ENCODE assay signal across 11 cellular contexts in genomic region chr2:241736111-241736510, GRCh38. TPM values are rescaled to one million over a fixed set of nuclear protein-coding genes. Genes with fewer than 3 reads are reported as not detected.
DNase-seq lines count a peak whose midpoint lies in the region; ATAC-seq and TF ChIP-seq lines count a peak whose summit lies in the region.
"Had no signal": no experiment of that assay in that cellular context is flagged by ENCODE, and none has a peak within 500 bp of the region (broad histone marks: within the 10 kb centered on the region; RNA-seq: fewer than 3 reads in every experiment).

No MANE protein-coding gene starts in this region.

- H3K27me3 ChIP-seq in Panc1 (ENCODE audit: control insufficient read depth, insufficient read depth, low read length) (no peaks in the 10 kb centered on the region), tibial nerve (no peaks in the 10 kb centered on the region)

- intact Hi-C loops in Panc1 (cut with micrococcal nuclease; ENCODE audit: unreplicated experiment): loop anchor here (10.0 kb wide), 1 partner anchor 139 kb away; no protein-coding TSS in a partner anchor

- DNase-seq in activated CD8-positive, alpha-beta memory T cell treated with anti-CD3 and anti-CD28 coated beads, Interleukin-2, amount 10 ng/mL, durations not matched to agents 7 days and 5 days: no peak
- no peak for DNase-seq in activated CD8-positive, alpha-beta memory T cell treated with anti-CD3 and anti-CD28 coated beads, Interleukin-2, amount 50 U/mL, for 4 hours
- DNase-seq in Panc1 (ENCODE audit: low read depth, low spot score) (no peak), endothelial cell (ENCODE audit: low spot score) (no peak), tibial nerve (ENCODE audit: low spot score in 2 of 2) (no peak)
- DNase-seq in stimulated activated effector memory CD8-positive, alpha-beta T cell treated with anti-CD3 and anti-CD28 coated beads, Interleukin-12 subunit alpha, Interleukin-12 subunit beta, amount 100 ng/mL, for 72 hours (ENCODE audit: low spot score in 2 of 2): no peak

- no peaks in the 10 kb centered on the region for H3K27me3 Mint-ChIP-seq in activated CD8-positive, alpha-beta memory T cell treated with anti-CD3 and anti-CD28 coated beads, Interleukin-2, amount 10 ng/mL, durations not matched to agents 7 days and 5 days
- peaks cover 12% of the 10 kb centered on the region for H3K27me3 Mint-ChIP-seq in endothelial cell (ENCODE audit: unreplicated experiment)

- WGBS in tibial nerve, 2 donors: 84 to 93% methylated on average over 3 of the region's 3 CpGs

- H3K9me3 Mint-ChIP-seq in activated CD8-positive, alpha-beta memory T cell treated with anti-CD3 and anti-CD28 coated beads, Interleukin-2, amount 10 ng/mL, durations not matched to agents 7 days and 5 days (ENCODE audit: low read depth): no peaks in the 10 kb centered on the region
- no peaks in the 10 kb centered on the region for H3K9me3 Mint-ChIP-seq in endothelial cell (ENCODE audit: unreplicated experiment)
- H3K9me3 Mint-ChIP-seq in stimulated activated effector memory CD8-positive, alpha-beta T cell treated with anti-CD3 and anti-CD28 coated beads, Interleukin-12 subunit alpha, Interleukin-12 subunit beta, amount 100 ng/mL, for 72 hours: no peaks in the 10 kb centered on the region

- peak overlapping the region; percentile 50 for H3K4me3 Mint-ChIP-seq in activated CD8-positive, alpha-beta memory T cell treated with anti-CD3 and anti-CD28 coated beads, Interleukin-2, amount 10 ng/mL, durations not matched to agents 7 days and 5 days
- peak overlapping the region; percentile 85 for H3K4me3 Mint-ChIP-seq in endothelial cell (ENCODE audit: unreplicated experiment)
- peak overlapping the region; percentile 73 for H3K4me3 Mint-ChIP-seq in stimulated activated effector memory CD8-positive, alpha-beta T cell treated with anti-CD3 and anti-CD28 coated beads, Interleukin-12 subunit alpha, Interleukin-12 subunit beta, amount 100 ng/mL, for 72 hours

- TF ChIP-seq CTCF in Panc1 (IDR thresholded peaks at IDR 0.05): no peak
- no peak for TF ChIP-seq CTCF in endothelial cell (IDR thresholded peaks at IDR 0.05; ENCODE audit: unreplicated experiment)
- TF ChIP-seq CTCF in tibial nerve (IDR thresholded peaks at IDR 0.05): no peak

- no peak for TF ChIP-seq POLR2A in tibial nerve (IDR thresholded peaks at IDR 0.05)

- TF ChIP-seq EP300 in tibial nerve (IDR thresholded peaks at IDR 0.05): no peak

- TSS peak; percentile 57 for BruUV-seq in Panc1 (replicated peaks; lab: Mats Ljungman, UMichigan)

- no peaks in the 10 kb centered on the region for H3K36me3 ChIP-seq in Panc1 (ENCODE audit: control insufficient read depth, insufficient read depth, low read length)
- H3K36me3 ChIP-seq in tibial nerve: peaks cover 0 to 29% (median 0%) of the 10 kb centered on the region in 3 donors

- in situ Hi-C loops in Panc1 (cut with HindIII; ENCODE audit: low pct_unique_long_range_greater_than_20kb, low sequenced_read_pairs): no loop called here

- peaks cover 50% of the 10 kb centered on the region for H3K4me1 Mint-ChIP-seq in activated CD8-positive, alpha-beta memory T cell treated with anti-CD3 and anti-CD28 coated beads, Interleukin-2, amount 10 ng/mL, durations not matched to agents 7 days and 5 days
- H3K4me1 Mint-ChIP-seq in endothelial cell (ENCODE audit: unreplicated experiment): peaks cover 4% of the 10 kb centered on the region
- H3K4me1 Mint-ChIP-seq in stimulated activated effector memory CD8-positive, alpha-beta T cell treated with anti-CD3 and anti-CD28 coated beads, Interleukin-12 subunit alpha, Interleukin-12 subunit beta, amount 100 ng/mL, for 72 hours: peaks cover 59% of the 10 kb centered on the region

- H3K27ac ChIP-seq in Panc1 (ENCODE audit: low read length) (no peak overlapping the region; the same call in 1 of the 2 replicates), tibial nerve (no peak overlapping the region)

- peaks cover 2% of the 10 kb centered on the region for H3K36me3 Mint-ChIP-seq in activated CD8-positive, alpha-beta memory T cell treated with anti-CD3 and anti-CD28 coated beads, Interleukin-2, amount 10 ng/mL, durations not matched to agents 7 days and 5 days
- H3K36me3 Mint-ChIP-seq in endothelial cell (ENCODE audit: low read depth, unreplicated experiment): peaks cover 4% of the 10 kb centered on the region
- H3K36me3 Mint-ChIP-seq in stimulated activated effector memory CD8-positive, alpha-beta T cell treated with anti-CD3 and anti-CD28 coated beads, Interleukin-12 subunit alpha, Interleukin-12 subunit beta, amount 100 ng/mL, for 72 hours: peaks cover 17% of the 10 kb centered on the region

- H3K27ac Mint-ChIP-seq in activated CD8-positive, alpha-beta memory T cell treated with anti-CD3 and anti-CD28 coated beads, Interleukin-2, amount 10 ng/mL, durations not matched to agents 7 days and 5 days: peak overlapping the region; percentile 39
- peak overlapping the region; percentile 41 for H3K27ac Mint-ChIP-seq in endothelial cell (ENCODE audit: unreplicated experiment)
- no peak overlapping the region for H3K27ac Mint-ChIP-seq in stimulated activated effector memory CD8-positive, alpha-beta T cell treated with anti-CD3 and anti-CD28 coated beads, Interleukin-12 subunit alpha, Interleukin-12 subunit beta, amount 100 ng/mL, for 72 hours

- POLR2A ChIA-PET in Panc1 (lab: Charles Lee): no interaction called here

- no peak for ATAC-seq in activated CD8-positive, alpha-beta memory T cell treated with anti-CD3 and anti-CD28 coated beads, Interleukin-2, amount 10 ng/mL, durations not matched to agents 7 days and 5 days
- ATAC-seq in Panc1 (no peak), HG02759 (IDR thresholded peaks at IDR 0.05; ENCODE audit: unreplicated experiment) (no peak), GM18909 (IDR thresholded peaks at IDR 0.05; ENCODE audit: poor library complexity, unreplicated experiment) (no peak)
- ATAC-seq in stimulated activated effector memory CD8-positive, alpha-beta T cell treated with anti-CD3 and anti-CD28 coated beads, Interleukin-12 subunit alpha, Interleukin-12 subunit beta, amount 100 ng/mL, for 72 hours: no peak

- H3K4me3 ChIP-seq in Panc1 (ENCODE audit: low read depth in 2 of 2, low read length in 2 of 2) (peak overlapping the region in 1 of 2 experiments; percentile 75; a peak in 1 of 4 replicates), tibial nerve (peak overlapping the region in 1 of 4 donors; percentile 98)

- H3K9me3 ChIP-seq in Panc1 (ENCODE audit: control insufficient read depth, insufficient read depth, low read depth, low read length): no peaks in the 10 kb centered on the region
- H3K9me3 ChIP-seq in tibial nerve: no peaks in the 10 kb centered on the region

- CTCF ChIA-PET in activated CD8-positive, alpha-beta memory T cell treated with anti-CD3 and anti-CD28 coated beads, Interleukin-2, amount 10 ng/mL, durations not matched to agents 7 days and 5 days (lab: Charles Lee): interaction anchor here (0.6 to 5.6 kb wide), 4 partner anchors 33 to 144 kb away, joined by 3 to 45 read pairs (median 4); partner anchors contain the start of gene ING5
- CTCF ChIA-PET in Panc1 (lab: Charles Lee): no interaction called here

- H3K4me1 ChIP-seq in Panc1 (ENCODE audit: control insufficient read depth, insufficient read depth, low read length): peaks cover 4% of the 10 kb centered on the region; the same call in 1 of the 2 replicates
- peaks cover 0 to 31% (median 7%) of the 10 kb centered on the region in 4 donors for H3K4me1 ChIP-seq in tibial nerve

RNA-seq across cellular contexts. Expression of gene D2HGDH, which starts 1.7 kb away (rescaled TPM):
- 10 to 100 TPM; 21.6 to 26.2 TPM for total RNA-seq in activated CD8-positive, alpha-beta memory T cell treated with anti-CD3 and anti-CD28 coated beads, Interleukin-2, amount 10 ng/mL, durations not matched to agents 7 days and 5 days
- total RNA-seq in Panc1 (2021; ENCODE audit: unreplicated experiment) (53.0 TPM), endothelial cell (ENCODE audit: unreplicated experiment) (11.4 TPM), tibial nerve (10 to 100 TPM; 24.7 to 58.8 (median 43.9) TPM)
- 71.6 TPM for polyA plus RNA-seq in Panc1 (2012; ENCODE audit: insufficient read length)

RNA-seq across cellular contexts. Expression of gene ING5, which starts 34.3 kb away (rescaled TPM):
- 10 to 100 TPM; 26.3 to 28.0 TPM for total RNA-seq in activated CD8-positive, alpha-beta memory T cell treated with anti-CD3 and anti-CD28 coated beads, Interleukin-2, amount 10 ng/mL, durations not matched to agents 7 days and 5 days
- 39.8 TPM for total RNA-seq in Panc1 (2021; ENCODE audit: unreplicated experiment)
- polyA plus RNA-seq in Panc1 (2012; ENCODE audit: insufficient read length): 22.8 TPM
- total RNA-seq in endothelial cell (ENCODE audit: unreplicated experiment): 19.9 TPM
- total RNA-seq in tibial nerve: 10 to 100 TPM; 33.4 to 73.3 (median 56.2) TPM

RNA-seq across cellular contexts. Expression of gene GAL3ST2, which starts 40.5 kb away (rescaled TPM):
- total RNA-seq in activated CD8-positive, alpha-beta memory T cell treated with anti-CD3 and anti-CD28 coated beads, Interleukin-2, amount 10 ng/mL, durations not matched to agents 7 days and 5 days: under 1 TPM in 1 of 2 experiments, not detected in 1; 0.20 TPM
- total RNA-seq in Panc1 (2021; ENCODE audit: unreplicated experiment): 1.6 TPM
- polyA plus RNA-seq in Panc1 (2012; ENCODE audit: insufficient read length): 3.7 TPM
- not detected for total RNA-seq in endothelial cell (ENCODE audit: unreplicated experiment)
- total RNA-seq in tibial nerve: 1 to 10 TPM in 1 of 4 donors, under 1 TPM in 2, not detected in 1; 0.21 to 3.9 (median 0.30) TPM
- total RNA-seq: aorta, G401, mesenteric fat pad had no signal
- polyA plus RNA-seq: aorta had no signal

RNA-seq across cellular contexts. Expression of gene DTYMK, which starts 49.5 kb away (rescaled TPM):
- total RNA-seq in activated CD8-positive, alpha-beta memory T cell treated with anti-CD3 and anti-CD28 coated beads, Interleukin-2, amount 10 ng/mL, durations not matched to agents 7 days and 5 days: 10 to 100 TPM; 79.9 to 95.5 TPM
- 122 TPM for total RNA-seq in Panc1 (2021; ENCODE audit: unreplicated experiment)
- polyA plus RNA-seq in Panc1 (2012; ENCODE audit: insufficient read length): 60.0 TPM
- 42.3 TPM for total RNA-seq in endothelial cell (ENCODE audit: unreplicated experiment)
- 10 to 100 TPM; 20.5 to 35.4 (median 21.3) TPM for total RNA-seq in tibial nerve
